Comparison of ENCODE assay signal across 13 cellular contexts in genomic region chr3:178676942-178677606, GRCh38.
DNase-seq lines count a peak whose midpoint lies in the region; ATAC-seq and TF ChIP-seq lines count a peak whose summit lies in the region.
"Had no signal": no experiment of that assay in that cellular context is flagged by ENCODE, and none has a peak within 500 bp of the region (broad histone marks: within the 10 kb centered on the region; RNA-seq: fewer than 3 reads in every experiment).

No MANE protein-coding gene starts in this region.

- no peak for TF ChIP-seq CTCF in brain microvascular endothelial cell (IDR thresholded peaks at IDR 0.05; ENCODE audit: low read depth, low read length, missing control alignments)

- no peak overlapping the region for H3K27ac ChIP-seq in brain microvascular endothelial cell
- H3K27ac ChIP-seq: gastroesophageal sphincter had no signal

- H3K27me3 ChIP-seq in brain microvascular endothelial cell (replicated peaks) = no peaks in the 10 kb centered on the region
- H3K27me3 ChIP-seq: gastroesophageal sphincter had no signal

- no peaks in the 10 kb centered on the region for H3K36me3 ChIP-seq in brain microvascular endothelial cell (replicated peaks)
- H3K36me3 ChIP-seq: gastroesophageal sphincter had no signal

- in situ Hi-C loops in brain microvascular endothelial cell (cut with HindIII; ENCODE audit: low pct_ligation_motif_present, low sequenced_read_pairs) = no loop called here

- ATAC-seq in GM18861 (IDR thresholded peaks at IDR 0.05; ENCODE audit: unreplicated experiment) (peak; percentile 43), GM21390 (IDR thresholded peaks at IDR 0.05; ENCODE audit: unreplicated experiment) (peak; percentile 63), HG02973 (IDR thresholded peaks at IDR 0.05; ENCODE audit: unreplicated experiment) (peak; percentile 78)
- ATAC-seq: gastroesophageal sphincter, T-helper 17 cell had no signal

- DNase-seq in brain microvascular endothelial cell (peak; percentile 31), NCI-H146 (lab: John Stamatoyannopoulos, UW) (no peak), cerebellar nuclear complex (lab: John Stamatoyannopoulos, UW) (no peak), cerebellar cortex (ENCODE audit: low spot score) (no peak), Ammon's horn (ENCODE audit: low spot score) (no peak)
- DNase-seq: activated CD4-positive, alpha-beta memory T cell treated with anti-CD3 and anti-CD28 coated beads, Interleukin-2, amount 10 ng/mL, durations not matched to agents 7 days and 5 days; nucleus accumbens; stimulated activated naive CD4-positive, alpha-beta T cell treated with Interleukin-2 at 50 U/mL for 16 hours; T-helper 17 cell had no signal

- H3K4me3 ChIP-seq in brain microvascular endothelial cell (ENCODE audit: low read depth, low read length) = no peak overlapping the region
- H3K4me3 ChIP-seq: gastroesophageal sphincter had no signal
